Comparison of ENCODE assay signal across 8 cellular contexts in genomic region chr10:3622845-3623621, GRCh38.
DNase-seq lines count a peak whose midpoint lies in the region; ATAC-seq and TF ChIP-seq lines count a peak whose summit lies in the region.

No MANE protein-coding gene starts in this region.

- H3K27ac ChIP-seq in lower lobe of right lung (peak overlapping the region; percentile 33), RWPE1 (no peak overlapping the region)

- peaks cover 4% of the 10 kb centered on the region for H3K4me1 ChIP-seq in lower lobe of right lung

- POLR2A ChIA-PET in RWPE1 (lab: Yijun Ruan, JAX; ENCODE audit: low non-redundant PET): no interaction called here

- ATAC-seq in GM21529 (IDR thresholded peaks at IDR 0.05; ENCODE audit: unreplicated experiment) (peak; percentile 44), lower lobe of right lung (peak in 1 of 2 donors; percentile 44), GM18520 (IDR thresholded peaks at IDR 0.05; ENCODE audit: unreplicated experiment) (no peak)

- H3K27me3 ChIP-seq in lower lobe of right lung (ENCODE audit: low read depth): no peaks in the 10 kb centered on the region

- no peak for TF ChIP-seq CTCF in lower lobe of right lung (IDR thresholded peaks at IDR 0.05)
- TF ChIP-seq CTCF in RWPE1 (conservative IDR thresholded peaks at IDR 0.05; ENCODE audit: low read depth): no peak

- DNase-seq in EL (peak; percentile 71), RPMI7951 (ENCODE audit: low read depth) (peak; percentile 87), lower lobe of right lung (no peak), H4 (ENCODE audit: low spot score) (no peak), RWPE1 (ENCODE audit: low spot score) (no peak), SK-N-DZ (ENCODE audit: low spot score) (no peak)

- intact Hi-C loops in lower lobe of right lung (cut with DNase I): no loop called here

- no peaks in the 10 kb centered on the region for H3K9me3 ChIP-seq in lower lobe of right lung

- no peaks in the 10 kb centered on the region for H3K36me3 ChIP-seq in lower lobe of right lung

- CTCF ChIA-PET in RWPE1 (lab: Yijun Ruan, JAX): interaction anchor here (0.7 kb wide), 1 partner anchor 804 kb away, joined by 3 read pairs; no protein-coding TSS in a partner anchor

- H3K4me3 ChIP-seq in lower lobe of right lung: no peak overlapping the region

Comparison
In these comparisons a context has a peak if more than half of its experiments do, and no peak if none do; other contexts are left out.
1. DNase-seq: peak in EL (single experiment) and RPMI7951 (single experiment); none in lower lobe of right lung (single experiment), H4 (single experiment), RWPE1 (single experiment) and SK-N-DZ (single experiment).